In genomic region chr3:13021141-13021933, GRCh38 we compare ENCODE assay signal across 9 cellular contexts. TPM values are rescaled to one million over a fixed set of nuclear protein-coding genes. Genes with fewer than 3 reads are reported as not detected.
DNase-seq lines count a peak whose midpoint lies in the region; ATAC-seq and TF ChIP-seq lines count a peak whose summit lies in the region.
"Had no signal": no experiment of that assay in that cellular context is flagged by ENCODE, and none has a peak within 500 bp of the region (broad histone marks: within the 10 kb centered on the region; RNA-seq: fewer than 3 reads in every experiment).

No MANE protein-coding gene starts in this region.

- no peaks in the 10 kb centered on the region for H3K27me3 ChIP-seq in Loucy (ENCODE audit: insufficient read depth, low read length, poor library complexity, severe bottlenecking)
- no peaks in the 10 kb centered on the region for H3K27me3 ChIP-seq in naive thymus-derived CD4-positive, alpha-beta T cell (ENCODE audit: control insufficient read depth in 2 of 2, insufficient read depth in 2 of 2, low read length in 2 of 2)
- H3K27me3 ChIP-seq: ovary had no signal

- DNase-seq in GM12865 (ENCODE audit: low read depth) (peak; percentile 58), cerebellum (ENCODE audit: low spot score) (peak; percentile 63), posterior vena cava (ENCODE audit: low spot score) (peak; percentile 75), NCI-H1436 (lab: John Stamatoyannopoulos, UW) (no peak), T-helper 2 cell (no peak)
- no peak for DNase-seq in naive thymus-derived CD4-positive, alpha-beta T cell

- peaks cover 56% of the 10 kb centered on the region; the same call in 1 of the 2 replicates for H3K79me2 ChIP-seq in Loucy (ENCODE audit: insufficient read depth, low read length)

- no peaks in the 10 kb centered on the region for H3K36me3 Mint-ChIP-seq in naive thymus-derived CD4-positive, alpha-beta T cell

- H2AFZ ChIP-seq in Loucy (ENCODE audit: low read length): no peak overlapping the region

- no peak for ATAC-seq in HG03439 (IDR thresholded peaks at IDR 0.05; ENCODE audit: unreplicated experiment)
- ATAC-seq in naive thymus-derived CD4-positive, alpha-beta T cell: no peak

- peak overlapping the region in 1 of 10 donors; percentile 0 for H3K4me3 Mint-ChIP-seq in naive thymus-derived CD4-positive, alpha-beta T cell

- H3K27ac ChIP-seq in naive thymus-derived CD4-positive, alpha-beta T cell (ENCODE audit: low read depth, low read length): no peak overlapping the region
- H3K27ac ChIP-seq: ovary had no signal

- H3F3A ChIP-seq in Loucy (ENCODE audit: low read depth): peaks cover 8% of the 10 kb centered on the region; the same call in 1 of the 2 replicates

- peak overlapping the region in 3 of 9 donors; percentile 20 to 65 (median 26) for H3K27ac Mint-ChIP-seq in naive thymus-derived CD4-positive, alpha-beta T cell

- CTCF ChIA-PET in naive thymus-derived CD4-positive, alpha-beta T cell (lab: Charles Lee): no interaction called here

- intact Hi-C loops in posterior vena cava (cut with DNase I): no loop called here
- intact Hi-C loops in naive thymus-derived CD4-positive, alpha-beta T cell (cut with micrococcal nuclease): no loop called here

- H3K27me3 Mint-ChIP-seq in naive thymus-derived CD4-positive, alpha-beta T cell: no peaks in the 10 kb centered on the region

- H3K9me3 ChIP-seq in Loucy (ENCODE audit: insufficient read depth, low read depth, low read length): no peaks in the 10 kb centered on the region
- H3K9me3 ChIP-seq in naive thymus-derived CD4-positive, alpha-beta T cell (ENCODE audit: control insufficient read depth in 2 of 3, low read length in 3 of 3): no peaks in the 10 kb centered on the region
- H3K9me3 ChIP-seq: ovary had no signal

- peak overlapping the region; percentile 89 for H3K4me2 ChIP-seq in Loucy (ENCODE audit: low read depth, low read length, poor library complexity, severe bottlenecking)

- H3K4me1 Mint-ChIP-seq in naive thymus-derived CD4-positive, alpha-beta T cell: peaks cover 12 to 25% (median 16%) of the 10 kb centered on the region in 7 donors

- POLR2A ChIA-PET in naive thymus-derived CD4-positive, alpha-beta T cell (lab: Charles Lee): no interaction called here

- TF ChIP-seq CTCF in GM12865 (IDR thresholded peaks at IDR 0.05; ENCODE audit: insufficient read depth, low read depth, low read length, missing control alignments) (no peak), Loucy (conservative IDR thresholded peaks at IDR 0.05; ENCODE audit: low read length) (no peak)

- H3K36me3 ChIP-seq in Loucy (ENCODE audit: insufficient read depth, low read length): no peaks in the 10 kb centered on the region
- no peaks in the 10 kb centered on the region for H3K36me3 ChIP-seq in naive thymus-derived CD4-positive, alpha-beta T cell (ENCODE audit: control insufficient read depth in 2 of 3, insufficient read depth in 3 of 3, low read length in 3 of 3)
- H3K36me3 ChIP-seq: ovary had no signal

- peaks cover 68% of the 10 kb centered on the region for H3K4me1 ChIP-seq in Loucy (ENCODE audit: insufficient read depth, low read length, poor library complexity, severe bottlenecking)
- H3K4me1 ChIP-seq in naive thymus-derived CD4-positive, alpha-beta T cell (ENCODE audit: control insufficient read depth in 2 of 2, insufficient read depth in 2 of 2, low read length in 2 of 2): peaks cover 12 to 14% of the 10 kb centered on the region in 2 donors

- no peaks in the 10 kb centered on the region for H3K9me2 ChIP-seq in Loucy (replicated peaks; ENCODE audit: low read depth, low read length)

- peaks cover 0 to 3% (median 0%) of the 10 kb centered on the region in 11 donors for H3K9me3 Mint-ChIP-seq in naive thymus-derived CD4-positive, alpha-beta T cell

- peak overlapping the region; percentile 73 for H3K4me3 ChIP-seq in GM12865 (ENCODE audit: low read depth, low read length)
- peak overlapping the region; percentile 69 for H3K4me3 ChIP-seq in Loucy (ENCODE audit: low read length, poor library complexity, severe bottlenecking)
- no peak overlapping the region for H3K4me3 ChIP-seq in naive thymus-derived CD4-positive, alpha-beta T cell (ENCODE audit: low read length)
- H3K4me3 ChIP-seq: ovary had no signal

- H3K9ac ChIP-seq in Loucy (ENCODE audit: low read depth, low read length, poor library complexity, severe bottlenecking): peak overlapping the region; percentile 95

- H4K20me1 ChIP-seq in Loucy (ENCODE audit: insufficient read depth, low read length, poor library complexity, severe bottlenecking): no peaks in the 10 kb centered on the region

RNA-seq across cellular contexts. Expression of gene IQSEC1, which starts 51.9 kb away (rescaled TPM):
- total RNA-seq in cerebellum (27.2 TPM), posterior vena cava (10 to 100 TPM; 53.5 to 60.7 TPM)
- 100 to 1,000 TPM in 1 of 5 experiments, 10 to 100 TPM in 4; 51.8 to 163 (median 79.5) TPM for total RNA-seq in naive thymus-derived CD4-positive, alpha-beta T cell
- 10 to 100 TPM; 21.1 to 38.8 TPM for polyA plus RNA-seq in naive thymus-derived CD4-positive, alpha-beta T cell

Comparison
In these comparisons a context has a peak if more than half of its experiments do, and no peak if none do; other contexts are left out.
1. DNase-seq: peak in GM12865 (single experiment), cerebellum (single experiment) and posterior vena cava (single experiment); none in NCI-H1436 (single experiment), naive thymus-derived CD4-positive, alpha-beta T cell (0 of 9) and T-helper 2 cell (0 of 5).